In genomic region chr4:137531951-137532868, GRCh38 we compare ENCODE assay signal across 8 cellular contexts. TPM values are rescaled to one million over a fixed set of nuclear protein-coding genes. Genes with fewer than 3 reads are reported as not detected.
DNase-seq lines count a peak whose midpoint lies in the region; ATAC-seq and TF ChIP-seq lines count a peak whose summit lies in the region.

TSS of gene PCDH18 (minus strand) at chr4:137532494. CDS start at chr4:137532088, 406 bp downstream.

- POLR2A ChIA-PET in activated CD4-positive, alpha-beta T cell treated with anti-CD3 and anti-CD28 coated beads, Interleukin-2, amount 10 ng/mL, durations not matched to agents 7 days and 5 days (lab: Charles Lee) = no interaction called here

- peak within 1 kb of the TSS; percentile 11; the same call in 1 of the 2 replicates for H3K9ac ChIP-seq in OCI-LY3 (ENCODE audit: low read length)
- peak within 1 kb of the TSS; percentile 1 to 41 for H3K9ac ChIP-seq in duodenal mucosa (ENCODE audit: low read depth in 1 of 2, low read length in 2 of 2)

- H3K27ac Mint-ChIP-seq in activated CD4-positive, alpha-beta T cell treated with anti-CD3 and anti-CD28 coated beads, Interleukin-2, amount 10 ng/mL, durations not matched to agents 7 days and 5 days = no peak within 1 kb of the TSS

- CTCF ChIA-PET in activated CD4-positive, alpha-beta T cell treated with anti-CD3 and anti-CD28 coated beads, Interleukin-2, amount 10 ng/mL, durations not matched to agents 7 days and 5 days (lab: Charles Lee) = no interaction called here

- H3K27me3 Mint-ChIP-seq in activated CD4-positive, alpha-beta T cell treated with anti-CD3 and anti-CD28 coated beads, Interleukin-2, amount 10 ng/mL, durations not matched to agents 7 days and 5 days = no peaks in the 10 kb centered on the region

- intact Hi-C loops in left lung (cut with DNase I) = no loop called here

- no peaks in the 10 kb centered on the region for H3K79me2 ChIP-seq in OCI-LY3 (ENCODE audit: low read length)

- H3K9me3 ChIP-seq in OCI-LY3 (ENCODE audit: insufficient read depth, low read length) (no peaks in the 10 kb centered on the region), duodenal mucosa (ENCODE audit: control insufficient read depth in 1 of 2, low read length in 2 of 2) (no peaks in the 10 kb centered on the region), left lung (no peaks in the 10 kb centered on the region)

- H3K36me3 ChIP-seq in OCI-LY3 (replicated peaks; ENCODE audit: low read depth, low read length) (no peaks in the 10 kb centered on the region), duodenal mucosa (ENCODE audit: control insufficient read depth in 1 of 2, insufficient read depth in 2 of 2, low read length in 2 of 2) (no peaks in the 10 kb centered on the region), left lung (no peaks in the 10 kb centered on the region)

- DNase-seq in activated CD4-positive, alpha-beta T cell treated with anti-CD3 and anti-CD28 coated beads, Interleukin-2, amount 10 ng/mL, durations not matched to agents 7 days and 5 days = peak; percentile 16
- DNase-seq in activated CD4-positive, alpha-beta T cell treated with anti-CD3 and anti-CD28 coated beads, Interleukin-2, amount 50 U/mL, for 4 hours = no peak
- peak; percentile 34 to 88 for DNase-seq in left lung
- DNase-seq in superior temporal gyrus (ENCODE audit: extremely low spot score) = peak; percentile 73
- no peak for DNase-seq in germinal center (ENCODE audit: low spot score)

- ATAC-seq in HG02759 (IDR thresholded peaks at IDR 0.05; ENCODE audit: unreplicated experiment) (peak; percentile 52), left lung (peak; percentile 92)

- H3K4me1 ChIP-seq in OCI-LY3 (ENCODE audit: low read length) = no peaks in the 10 kb centered on the region
- no peaks in the 10 kb centered on the region for H3K4me1 ChIP-seq in duodenal mucosa (ENCODE audit: control insufficient read depth in 1 of 2, insufficient read depth in 2 of 2, low read length in 2 of 2)
- no peaks in the 10 kb centered on the region for H3K4me1 ChIP-seq in left lung

- H3K4me3 Mint-ChIP-seq in activated CD4-positive, alpha-beta T cell treated with anti-CD3 and anti-CD28 coated beads, Interleukin-2, amount 10 ng/mL, durations not matched to agents 7 days and 5 days = no peak within 1 kb of the TSS

- H3K36me3 Mint-ChIP-seq in activated CD4-positive, alpha-beta T cell treated with anti-CD3 and anti-CD28 coated beads, Interleukin-2, amount 10 ng/mL, durations not matched to agents 7 days and 5 days (ENCODE audit: low read depth) = no peaks in the 10 kb centered on the region

- TF ChIP-seq CTCF in OCI-LY3 (IDR thresholded peaks at IDR 0.05; ENCODE audit: low read depth, low read length) = no peak
- TF ChIP-seq CTCF in left lung (IDR thresholded peaks at IDR 0.05) = no peak

- H3K4me1 Mint-ChIP-seq in activated CD4-positive, alpha-beta T cell treated with anti-CD3 and anti-CD28 coated beads, Interleukin-2, amount 10 ng/mL, durations not matched to agents 7 days and 5 days = peaks cover 2% of the 10 kb centered on the region

- H3K4me3 ChIP-seq in OCI-LY3 (ENCODE audit: low read length) (peak within 1 kb of the TSS; percentile 40), duodenal mucosa (ENCODE audit: low read depth in 1 of 2, low read length in 2 of 2) (peak within 1 kb of the TSS; percentile 54 to 71), left lung (peak within 1 kb of the TSS; percentile 30 to 42)

- peak within 1 kb of the TSS; percentile 47 for H3K4me2 ChIP-seq in OCI-LY3 (ENCODE audit: low read length)

- H3K27me3 ChIP-seq in OCI-LY3 (ENCODE audit: low read depth, low read length) = no peaks in the 10 kb centered on the region
- no peaks in the 10 kb centered on the region for H3K27me3 ChIP-seq in duodenal mucosa (ENCODE audit: control insufficient read depth in 1 of 2, insufficient read depth in 2 of 2, low read length in 2 of 2)
- no peaks in the 10 kb centered on the region for H3K27me3 ChIP-seq in left lung

- peaks cover 5% of the 10 kb centered on the region for H3K9me3 Mint-ChIP-seq in activated CD4-positive, alpha-beta T cell treated with anti-CD3 and anti-CD28 coated beads, Interleukin-2, amount 10 ng/mL, durations not matched to agents 7 days and 5 days

- no peaks in the 10 kb centered on the region for H4K20me1 ChIP-seq in OCI-LY3 (ENCODE audit: insufficient read depth, low read length)

- peak within 1 kb of the TSS; percentile 75 for H2AFZ ChIP-seq in OCI-LY3 (ENCODE audit: low read depth, low read length)

- H3K27ac ChIP-seq in OCI-LY3 (ENCODE audit: low read length) (no peak within 1 kb of the TSS), duodenal mucosa (ENCODE audit: low read depth, low read length) (peak within 1 kb of the TSS; percentile 39), left lung (peak within 1 kb of the TSS; percentile 63 to 87)

RNA-seq across cellular contexts. Expression of gene PCDH18, which starts in this region (rescaled TPM):
- total RNA-seq in activated CD4-positive, alpha-beta T cell treated with anti-CD3 and anti-CD28 coated beads, Interleukin-2, amount 10 ng/mL, durations not matched to agents 7 days and 5 days = under 1 TPM in 1 of 2 experiments, not detected in 1; 0.06 TPM
- total RNA-seq in left lung = 10 to 100 TPM; 12.1 to 17.3 TPM

Comparison
In these comparisons a context has a peak if more than half of its experiments do, and no peak if none do; other contexts are left out.
1. RNA of gene PCDH18 (total RNA-seq): 12.1 to 17.3 TPM in left lung; 0.06 TPM in activated CD4-positive, alpha-beta T cell treated with anti-CD3 and anti-CD28 coated beads, Interleukin-2, amount 10 ng/mL, durations not matched to agents 7 days and 5 days; every median in the first group is over 10 times any median in the second.
2. Peak in DNase-seq in activated CD4-positive, alpha-beta T cell treated with anti-CD3 and anti-CD28 coated beads, Interleukin-2, amount 10 ng/mL, durations not matched to agents 7 days and 5 days; RNA of the gene not detected or under 1 TPM.
3. DNase-seq: peak in left lung (2 of 2) and superior temporal gyrus (single experiment); none in activated CD4-positive, alpha-beta T cell treated with anti-CD3 and anti-CD28 coated beads, Interleukin-2, amount 50 U/mL, for 4 hours (0 of 2) and germinal center (single experiment).
4. Peak in every context shown above with its lines, with median percentiles within 50 percentile points of each other: H3K4me3 ChIP-seq.